Comparison of ENCODE assay signal across 22 cellular contexts in genomic region chr7:25804154-25804553, GRCh38.
A peak's percentile ranks its signal among the peaks of the same experiment; 100 is the strongest.
DNase-seq lines count a peak whose midpoint lies in the region; ATAC-seq, FAIRE-seq and TF ChIP-seq lines count a peak whose summit lies in the region.
"Had no signal": no experiment of that assay in that cellular context is flagged by ENCODE, and none has a peak within 500 bp of the region (broad histone marks: within the 10 kb centered on the region; RNA-seq: fewer than 3 reads in every experiment).

No MANE protein-coding gene starts in this region.

- no peak for TF ChIP-seq EP300 in GM12878 (IDR thresholded peaks at IDR 0.05; ENCODE audit: borderline replicate concordance in 1 of 2, control insufficient read depth in 1 of 2, low read depth in 2 of 2, low read length in 2 of 2)

- peak overlapping the region in 2 of 3 experiments; percentile 16 to 25 for H3K27ac Mint-ChIP-seq in nephron
- H3K27ac Mint-ChIP-seq: CD14-positive monocyte had no signal

- TF ChIP-seq POLR2A in GM12878 (IDR thresholded peaks at IDR 0.05; ENCODE audit: low read depth, low read length), result no peak

- SMC1A ChIA-PET in GM12878 (lab: Charles Lee; ENCODE audit: uncharacterized antibody, unreplicated experiment), result no interaction called here

- H2AFZ ChIP-seq in GM12878 (ENCODE audit: control insufficient read depth, low read depth, low read length), result no peak overlapping the region
- H2AFZ ChIP-seq: GM23248, neural progenitor cell, PC-9 had no signal

- H3K4me3 ChIP-seq in GM12878, result no peak overlapping the region
- no peak overlapping the region for H3K4me3 ChIP-seq in kidney (ENCODE audit: low read length in 2 of 2)
- H3K4me3 ChIP-seq: GM23248, MG63, neural progenitor cell, PC-9, SK-N-MC had no signal

- RAD21 ChIA-PET in GM12878 (lab: Charles Lee; ENCODE audit: unreplicated experiment), result no interaction called here

- CTCF ChIA-PET in GM12878 (lab: Yijun Ruan, JAX), result no interaction called here

- intact Hi-C loops in GM12878 (cut with micrococcal nuclease; ENCODE audit: unreplicated experiment), result no loop called here
- intact Hi-C loops in kidney (cut with DNase I), result no loop called here

- FAIRE-seq in GM12878 (lab: Jason Lieb, UNC) (no peak), kidney (lab: Jason Lieb, UNC) (no peak)

- peak; percentile 47 for ATAC-seq in HG02870 (IDR thresholded peaks at IDR 0.05; ENCODE audit: unreplicated experiment)
- ATAC-seq in GM12878, result no peak; the same call in 1 of the 3 replicates

- no TSS peak for BruUV-seq in GM12878 (replicated peaks; lab: Mats Ljungman, UMichigan)

- H3K9me3 ChIP-seq in GM12878 (replicated peaks; ENCODE audit: control insufficient read depth, insufficient read depth, low read length) (no peaks in the 10 kb centered on the region), kidney (ENCODE audit: control insufficient read depth in 1 of 2, low read length in 2 of 2) (no peaks in the 10 kb centered on the region)
- H3K9me3 ChIP-seq: MG63 had no signal

- H3K36me3 Mint-ChIP-seq in nephron (ENCODE audit: low read depth), result no peaks in the 10 kb centered on the region
- H3K36me3 Mint-ChIP-seq: CD14-positive monocyte, neural progenitor cell had no signal

- H3K9me3 Mint-ChIP-seq in nephron, result no peaks in the 10 kb centered on the region
- H3K9me3 Mint-ChIP-seq: central memory CD8-positive, alpha-beta T cell; neural progenitor cell had no signal

- no peak for TF ChIP-seq CTCF in GM12878 (IDR thresholded peaks at IDR 0.05 in 2 of 3, conservative IDR thresholded peaks at IDR 0.05 in 1 of 3; ENCODE audit: control insufficient read depth in 2 of 3, extremely low read depth in 1 of 3, insufficient read depth in 1 of 3, low read depth in 3 of 3, low read length in 3 of 3)
- TF ChIP-seq CTCF in nephron (IDR thresholded peaks at IDR 0.05; ENCODE audit: unreplicated experiment in 3 of 3), result no peak
- TF ChIP-seq CTCF in kidney (IDR thresholded peaks at IDR 0.05; ENCODE audit: borderline replicate concordance, extremely low read depth, insufficient read depth), result no peak

- WGBS in GM12878 (ENCODE audit: insufficient coverage, insufficient replicate concordance, low lambda C conversion rate, missing lambda C conversion rate), result 39% methylated on average over 4 of the region's 4 CpGs

- H3K27me3 ChIP-seq in GM12878 (replicated peaks in 1 of 2; ENCODE audit: control insufficient read depth in 2 of 2, insufficient read depth in 2 of 2, low read length in 1 of 2), result peaks cover 0 to 2% of the 10 kb centered on the region in 2 experiments; a peak in 2 of 4 replicates
- H3K27me3 ChIP-seq: neural progenitor cell had no signal

- no peaks in the 10 kb centered on the region for H4K20me1 ChIP-seq in GM12878 (ENCODE audit: control insufficient read depth, insufficient read depth)

- H3K4me1 ChIP-seq in GM12878 (ENCODE audit: control insufficient read depth, insufficient read depth, low read length) (no peaks in the 10 kb centered on the region), kidney (ENCODE audit: control insufficient read depth in 1 of 2, insufficient read depth in 1 of 2, low read depth in 1 of 2, low read length in 2 of 2) (no peaks in the 10 kb centered on the region)

- DNase-seq in Caki2 (ENCODE audit: low read depth), result peak; percentile 33
- DNase-seq in GM12878 (ENCODE audit: low read depth, low spot score), result no peak
- no peak for DNase-seq in activated CD8-positive, alpha-beta memory T cell treated with anti-CD3 and anti-CD28 coated beads for 24 hours
- DNase-seq in HK-2 (ENCODE audit: unreplicated experiment), result no peak
- DNase-seq in NCI-H510A treated with DMSO at 0.1 percent for 48 hours (lab: John Stamatoyannopoulos, UW), result no peak
- DNase-seq in kidney, result no peak
- DNase-seq: activated CD4-positive, alpha-beta T cell treated with anti-CD3 and anti-CD28 coated beads for 48 hours; activated CD8-positive, alpha-beta memory T cell treated with anti-CD3 and anti-CD28 coated beads, Interleukin-2, amount 50 U/mL, for 4 hours; activated gamma-delta T cell; amniotic stem cell; DMS53; effector CD8-positive, alpha-beta T cell; GM23248; hypothalamus; MG63; PC-9 had no signal

- H3K27ac ChIP-seq in GM12878 (ENCODE audit: control insufficient read depth, insufficient read depth) (no peak overlapping the region), kidney (ENCODE audit: low read depth in 2 of 2, low read length in 2 of 2) (no peak overlapping the region)
- H3K27ac ChIP-seq: GM23248, neural progenitor cell, PC-9, SK-N-MC had no signal

- H3K9ac ChIP-seq in GM12878 (ENCODE audit: control insufficient read depth, insufficient read depth, low read length) (no peak overlapping the region), kidney (ENCODE audit: low read length in 2 of 2) (no peak overlapping the region)
- H3K9ac ChIP-seq: GM23248, neural progenitor cell had no signal

- H3K4me1 Mint-ChIP-seq in nephron, result peaks cover 42% of the 10 kb centered on the region
- H3K4me1 Mint-ChIP-seq: CD14-positive monocyte; central memory CD8-positive, alpha-beta T cell had no signal

- no peak for TF ChIP-seq RAD21 in GM12878 (IDR thresholded peaks at IDR 0.05; ENCODE audit: insufficient read depth, low read depth, low read length)

- in situ Hi-C loops in Caki2 (cut with HindIII; ENCODE audit: low pct_unique_long_range_greater_than_20kb, low sequenced_read_pairs) (no loop called here), GM12878 (cut with MboI) (no loop called here)

- H3K4me3 Mint-ChIP-seq in nephron, result no peak overlapping the region
- H3K4me3 Mint-ChIP-seq: CD14-positive monocyte; central memory CD8-positive, alpha-beta T cell; neural progenitor cell had no signal

- peaks cover 6% of the 10 kb centered on the region for H3K27me3 Mint-ChIP-seq in nephron (ENCODE audit: low read depth)

- H3K36me3 ChIP-seq in GM12878 (ENCODE audit: control insufficient read depth in 2 of 2, insufficient read depth in 2 of 2, low read length in 1 of 2) (no peaks in the 10 kb centered on the region), kidney (ENCODE audit: control insufficient read depth in 1 of 2, insufficient read depth in 2 of 2, low read length in 2 of 2) (no peaks in the 10 kb centered on the region)
- H3K36me3 ChIP-seq: MG63, neural progenitor cell had no signal

- POLR2A ChIA-PET in GM12878 (lab: Charles Lee), result no interaction called here

- no peak overlapping the region for H3K4me2 ChIP-seq in GM12878 (ENCODE audit: control insufficient read depth, insufficient read depth)
- H3K4me2 ChIP-seq: neural progenitor cell, PC-9 had no signal

- H3K79me2 ChIP-seq in GM12878 (ENCODE audit: control insufficient read depth, insufficient read depth, low read length), result no peaks in the 10 kb centered on the region

TF ChIP-seq in GM12878, 131 proteins besides CTCF, POLR2A, EP300 and RAD21:
- TF ChIP-seq RUNX3 (IDR thresholded peaks at IDR 0.05; ENCODE audit: low read length) (peak; percentile 20; the same call in 1 of the 2 replicates), ZBED1 (IDR thresholded peaks at IDR 0.05; ENCODE audit: borderline replicate concordance) (no peak)
